Comparison of ENCODE assay signal across 1 cellular context in the genomic region with DNA sequence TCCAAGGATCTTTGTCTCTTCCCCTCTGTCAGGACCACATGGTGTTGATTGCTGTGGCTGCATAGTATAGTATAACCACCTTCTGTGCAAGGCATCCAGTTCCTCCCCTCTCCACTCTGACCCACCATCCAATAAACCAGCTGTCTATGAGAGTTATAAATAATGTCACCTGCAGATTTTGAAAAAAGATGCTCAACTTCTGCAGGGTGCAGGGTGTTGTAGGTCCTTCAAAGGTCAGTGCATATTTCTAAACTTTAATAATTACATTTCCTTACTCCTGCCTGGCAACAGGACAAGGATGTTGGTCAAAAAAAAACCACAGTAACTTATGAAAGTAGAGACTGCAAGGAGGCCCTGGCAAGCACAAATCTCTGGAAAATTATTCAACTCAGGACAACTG.
TF ChIP-seq lines count a peak whose summit lies in the region.

No MANE protein-coding gene starts in this region.

TF ChIP-seq in GM23338, 12 proteins besides CTCF, POLR2A, EP300 and RAD21:
- TF ChIP-seq NANOG (IDR thresholded peaks at IDR 0.05; ENCODE audit: borderline replicate concordance) (no peak), POLR2AphosphoS5 (IDR thresholded peaks at IDR 0.05; ENCODE audit: low read depth) (no peak), STAT1 (IDR thresholded peaks at IDR 0.05; ENCODE audit: unreplicated experiment) (no peak), ZNF331 (CRISPR knock-in tag; IDR thresholded peaks at IDR 0.05; ENCODE audit: low read depth) (no peak), ZNF114 (CRISPR knock-in tag; IDR thresholded peaks at IDR 0.05) (no peak), REST (IDR thresholded peaks at IDR 0.05; ENCODE audit: unreplicated experiment) (no peak), CREB1 (CRISPR knock-in tag; IDR thresholded peaks at IDR 0.05; ENCODE audit: low read depth) (no peak), EZH2 (IDR thresholded peaks at IDR 0.05; ENCODE audit: low read depth, unreplicated experiment) (no peak), ZNF462 (CRISPR knock-in tag; IDR thresholded peaks at IDR 0.05) (no peak), EZH2phosphoT487 (IDR thresholded peaks at IDR 0.05; ENCODE audit: unreplicated experiment) (no peak), JUNB (IDR thresholded peaks at IDR 0.05; ENCODE audit: unreplicated experiment) (no peak)
- TF ChIP-seq, protein P1, sequence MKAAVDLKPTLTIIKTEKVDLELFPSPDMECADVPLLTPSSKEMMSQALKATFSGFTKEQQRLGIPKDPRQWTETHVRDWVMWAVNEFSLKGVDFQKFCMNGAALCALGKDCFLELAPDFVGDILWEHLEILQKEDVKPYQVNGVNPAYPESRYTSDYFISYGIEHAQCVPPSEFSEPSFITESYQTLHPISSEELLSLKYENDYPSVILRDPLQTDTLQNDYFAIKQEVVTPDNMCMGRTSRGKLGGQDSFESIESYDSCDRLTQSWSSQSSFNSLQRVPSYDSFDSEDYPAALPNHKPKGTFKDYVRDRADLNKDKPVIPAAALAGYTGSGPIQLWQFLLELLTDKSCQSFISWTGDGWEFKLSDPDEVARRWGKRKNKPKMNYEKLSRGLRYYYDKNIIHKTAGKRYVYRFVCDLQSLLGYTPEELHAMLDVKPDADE (IDR thresholded peaks at IDR 0.05), result no peak
TF ChIP-seq in GM23338: peak in this region for 0.
